1 cellular context compared by ENCODE assay signal in genomic region chr17:47205419-47205963, GRCh38.
TF ChIP-seq lines count a peak whose summit lies in the region.

No MANE protein-coding gene starts in this region.

TF ChIP-seq in GM12878, 131 proteins besides CTCF, POLR2A, EP300 and RAD21 (continued from another document and continues in another):
- peak; percentile 50 for TF ChIP-seq SKIL (IDR thresholded peaks at IDR 0.05; ENCODE audit: low read depth, poor library complexity, severe bottlenecking)
- 0 out of 2 replicates have a peak, but pooled peaks have one; percentile 36 for TF ChIP-seq CREM (IDR thresholded peaks at IDR 0.05; ENCODE audit: low read depth)
- no peak for TF ChIP-seq ZBED1 (IDR thresholded peaks at IDR 0.05; ENCODE audit: borderline replicate concordance)
- TF ChIP-seq CEBPZ (IDR thresholded peaks at IDR 0.05; ENCODE audit: low read depth, low read length): no peak
- TF ChIP-seq NR2F1 (conservative IDR thresholded peaks at IDR 0.05): no peak
- TF ChIP-seq RELB (IDR thresholded peaks at IDR 0.05; ENCODE audit: low read depth): peak; percentile 64; the same call in 1 of the 2 replicates
- TF ChIP-seq BCLAF1 (IDR thresholded peaks at IDR 0.05): no peak
- TF ChIP-seq PAX8 (IDR thresholded peaks at IDR 0.05): 0 out of 2 replicates have a peak, but pooled peaks have one; percentile 70
- TF ChIP-seq CEBPB (IDR thresholded peaks at IDR 0.05; ENCODE audit: borderline replicate concordance in 1 of 2, low read depth in 2 of 2, low read length in 2 of 2): no peak
- TF ChIP-seq ATF2 (IDR thresholded peaks at IDR 0.05; ENCODE audit: low read length): no peak
- TF ChIP-seq PKNOX1 (IDR thresholded peaks at IDR 0.05): peak; percentile 33; the same call in 1 of the 2 replicates
- TF ChIP-seq NBN (IDR thresholded peaks at IDR 0.05): peak; percentile 76; the same call in 1 of the 2 replicates
- no peak for TF ChIP-seq NFYA (IDR thresholded peaks at IDR 0.05; ENCODE audit: borderline replicate concordance, low read depth, low read length)
- no peak for TF ChIP-seq SP1 (IDR thresholded peaks at IDR 0.05; ENCODE audit: low read depth, low read length)
- no peak for TF ChIP-seq POU2F2 (IDR thresholded peaks at IDR 0.05; ENCODE audit: borderline replicate concordance, low read depth, low read length)
- no peak for TF ChIP-seq E2F8 (IDR thresholded peaks at IDR 0.05; ENCODE audit: low read depth, partially characterized antibody)
- TF ChIP-seq RCOR1 (conservative IDR thresholded peaks at IDR 0.05; ENCODE audit: low read depth, low read length): no peak
- TF ChIP-seq TBL1XR1 (IDR thresholded peaks at IDR 0.05; ENCODE audit: low read depth, low read length): no peak
- peak; percentile 66 for TF ChIP-seq TCF12 (IDR thresholded peaks at IDR 0.05; ENCODE audit: low read depth, low read length)
- no peak for TF ChIP-seq SREBF2 (IDR thresholded peaks at IDR 0.05; ENCODE audit: low read length)
- peak; percentile 74 for TF ChIP-seq DPF2 (IDR thresholded peaks at IDR 0.05)
- no peak for TF ChIP-seq CHD4 (IDR thresholded peaks at IDR 0.05)
- TF ChIP-seq RB1 (IDR thresholded peaks at IDR 0.05; ENCODE audit: borderline replicate concordance): no peak
- no peak for TF ChIP-seq IRF5 (IDR thresholded peaks at IDR 0.05; ENCODE audit: borderline replicate concordance)
- TF ChIP-seq NFXL1 (IDR thresholded peaks at IDR 0.05; ENCODE audit: borderline replicate concordance): no peak
- 0 out of 2 replicates have a peak, but pooled peaks have one; percentile 17 for TF ChIP-seq RAD51 (IDR thresholded peaks at IDR 0.05)
- TF ChIP-seq CHD2 (IDR thresholded peaks at IDR 0.05; ENCODE audit: borderline replicate concordance, low read depth, low read length): no peak
- TF ChIP-seq NFIC (IDR thresholded peaks at IDR 0.05; ENCODE audit: low read depth, low read length): peak; percentile 63; the same call in 1 of the 2 replicates
- no peak for TF ChIP-seq USF2 (IDR thresholded peaks at IDR 0.05; ENCODE audit: borderline replicate concordance, low read depth, low read length)
- no peak for TF ChIP-seq TCF7 (IDR thresholded peaks at IDR 0.05; ENCODE audit: borderline replicate concordance)
- no peak for TF ChIP-seq KDM1A (IDR thresholded peaks at IDR 0.05; ENCODE audit: borderline replicate concordance)
- TF ChIP-seq CBX5 (IDR thresholded peaks at IDR 0.05; ENCODE audit: low read depth): no peak
- TF ChIP-seq MEF2B (IDR thresholded peaks at IDR 0.05; ENCODE audit: partially characterized antibody, poor library complexity, severe bottlenecking): peak; percentile 70
- no peak for TF ChIP-seq ZBTB4 (CRISPR knock-in tag; IDR thresholded peaks at IDR 0.05)
- TF ChIP-seq POLR2AphosphoS5 (IDR thresholded peaks at IDR 0.05; ENCODE audit: low read length): no peak
